In the genomic region with DNA sequence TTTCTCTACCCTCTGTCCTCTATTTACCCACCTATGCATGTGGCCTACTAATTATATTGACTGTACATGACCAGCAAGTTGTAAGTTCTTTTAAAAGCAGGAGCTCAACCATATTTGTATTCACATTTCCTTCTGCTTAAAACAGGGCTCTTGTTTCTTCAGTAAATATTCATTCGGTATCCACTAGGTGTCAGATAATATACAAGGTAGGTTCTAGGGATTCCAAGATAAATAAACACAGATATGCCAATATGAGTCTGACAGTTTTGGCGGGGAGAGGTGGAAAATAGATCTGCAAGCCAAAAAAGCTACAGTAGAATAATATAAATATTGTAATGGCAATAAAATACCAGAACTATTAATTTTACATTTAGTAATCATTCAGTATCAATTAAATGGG, we compare ENCODE assay signal across 9 cellular contexts. TPM values are rescaled to one million over a fixed set of nuclear protein-coding genes. Genes with fewer than 3 reads are reported as not detected.
A peak's percentile ranks its signal among the peaks of the same experiment; 100 is the strongest.
DNase-seq lines count a peak whose midpoint lies in the region; ATAC-seq and TF ChIP-seq lines count a peak whose summit lies in the region.
"Had no signal": no experiment of that assay in that cellular context is flagged by ENCODE, and none has a peak within 500 bp of the region (broad histone marks: within the 10 kb centered on the region; RNA-seq: fewer than 3 reads in every experiment).

No MANE protein-coding gene starts in this region.

- ATAC-seq in naive thymus-derived CD8-positive, alpha-beta T cell: peak in 1 of 2 donors; percentile 42
- ATAC-seq in GM21825 (IDR thresholded peaks at IDR 0.05; ENCODE audit: unreplicated experiment): no peak

- in situ Hi-C loops in astrocyte of the spinal cord (cut with HindIII; ENCODE audit: low sequenced_read_pairs): no loop called here

- no peaks in the 10 kb centered on the region for H3K36me3 Mint-ChIP-seq in naive thymus-derived CD8-positive, alpha-beta T cell

- no peak overlapping the region for H3K4me3 ChIP-seq in astrocyte of the spinal cord (ENCODE audit: low read depth, low read length)

- POLR2A ChIA-PET in naive thymus-derived CD8-positive, alpha-beta T cell (lab: Charles Lee): interaction anchor here (2.3 kb wide), 1 partner anchor 70 kb away, joined by 11 read pairs; a partner anchor contains a TSS

- no peaks in the 10 kb centered on the region for H3K9me3 Mint-ChIP-seq in naive thymus-derived CD8-positive, alpha-beta T cell

- H3K27me3 Mint-ChIP-seq in naive thymus-derived CD8-positive, alpha-beta T cell: no peaks in the 10 kb centered on the region

- DNase-seq in NCI-H1694 treated with DMSO at 0.1 percent for 48 hours (lab: John Stamatoyannopoulos, UW): peak; percentile 17
- peak; percentile 6 for DNase-seq in astrocyte of the spinal cord (ENCODE audit: low read depth, low spot score)
- no peak for DNase-seq in naive thymus-derived CD8-positive, alpha-beta T cell
- no peak for DNase-seq in HK-2 (ENCODE audit: unreplicated experiment)
- DNase-seq in KG1 (lab: John Stamatoyannopoulos, UW): no peak
- DNase-seq: activated CD4-positive, CD25-positive, alpha-beta regulatory T cell; effector CD8-positive, alpha-beta T cell had no signal

- peak overlapping the region; percentile 1 to 74 (median 49) for H3K27ac Mint-ChIP-seq in naive thymus-derived CD8-positive, alpha-beta T cell

- 0 out of 3 replicates have a peak, but pooled peaks have one; percentile 12 for TF ChIP-seq CTCF in GM12872 (IDR thresholded peaks at IDR 0.05; ENCODE audit: insufficient read depth, low read depth, low read length)
- no peak for TF ChIP-seq CTCF in astrocyte of the spinal cord (IDR thresholded peaks at IDR 0.05; ENCODE audit: low read depth, low read length)

- no peak overlapping the region for H3K4me3 Mint-ChIP-seq in naive thymus-derived CD8-positive, alpha-beta T cell

- H3K4me1 Mint-ChIP-seq in naive thymus-derived CD8-positive, alpha-beta T cell: peaks cover 11 to 31% (median 20%) of the 10 kb centered on the region in 4 donors

RNA-seq across cellular contexts. Expression of a gene that starts 15.3 kb away (rescaled TPM):
- total RNA-seq in naive thymus-derived CD8-positive, alpha-beta T cell: 10 to 100 TPM; 28.1 to 35.5 TPM
- 10 to 100 TPM; 10.7 to 17.4 (median 12.8) TPM for polyA plus RNA-seq in naive thymus-derived CD8-positive, alpha-beta T cell

Comparison
In these comparisons a context has a peak if more than half of its experiments do, and no peak if none do; other contexts are left out.
1. DNase-seq: peak in NCI-H1694 treated with DMSO at 0.1 percent for 48 hours (single experiment) and astrocyte of the spinal cord (single experiment); none in naive thymus-derived CD8-positive, alpha-beta T cell (0 of 10), HK-2 (single experiment) and KG1 (single experiment).